In genomic region chr14:22977684-22978486, GRCh38 we compare ENCODE assay signal across 8 cellular contexts. TPM values are rescaled to one million over a fixed set of nuclear protein-coding genes. Genes with fewer than 3 reads are reported as not detected.
DNase-seq lines count a peak whose midpoint lies in the region; TF ChIP-seq lines count a peak whose summit lies in the region.

No MANE protein-coding gene starts in this region.

- H3K36me3 ChIP-seq in skeletal muscle satellite cell (ENCODE audit: insufficient read depth, low read length): peaks cover 43% of the 10 kb centered on the region

- H3K4me3 ChIP-seq in skeletal muscle satellite cell (ENCODE audit: low read length): peak overlapping the region; percentile 90

- peak overlapping the region; percentile 94 for H3K9ac ChIP-seq in skeletal muscle satellite cell (ENCODE audit: low read depth, low read length)

- DNase-seq in H4 (ENCODE audit: low spot score): peak; percentile 81
- DNase-seq in hepatic stellate cell (ENCODE audit: low spot score): peak; percentile 84
- DNase-seq in NCI-H187 treated with DMSO at 0.1 percent for 48 hours (lab: John Stamatoyannopoulos, UW): no peak
- DNase-seq in Kasumi-1 (lab: John Stamatoyannopoulos, UW): no peak
- no peak for DNase-seq in NCI-H2196 (lab: John Stamatoyannopoulos, UW; ENCODE audit: unreplicated experiment)
- DNase-seq in superior temporal gyrus (ENCODE audit: extremely low spot score): no peak

- no peak for TF ChIP-seq CTCF in VCaP (conservative IDR thresholded peaks at IDR 0.05)

- H3K9me3 ChIP-seq in skeletal muscle satellite cell (replicated peaks; ENCODE audit: low read length): no peaks in the 10 kb centered on the region

- peak overlapping the region; percentile 81 for H3K4me2 ChIP-seq in skeletal muscle satellite cell (ENCODE audit: low read length)

- no peaks in the 10 kb centered on the region for H3K27me3 ChIP-seq in skeletal muscle satellite cell (ENCODE audit: control insufficient read depth, insufficient read depth, low read length)

- H3K4me1 ChIP-seq in skeletal muscle satellite cell (ENCODE audit: control insufficient read depth, insufficient read depth, low read length): peaks cover 67% of the 10 kb centered on the region

- H3K27ac ChIP-seq in VCaP: peak overlapping the region; percentile 73

RNA-seq across cellular contexts. Expression of gene AJUBA, which starts 4.5 kb away (rescaled TPM):
- total RNA-seq in H4 (2014; rRNA removed; shearing (Covaris generic)): 24.7 and 25.9 TPM in 2 replicates
- 13.1 and 16.5 TPM in 2 replicates for total RNA-seq in skeletal muscle satellite cell (2012; rRNA removed)

RNA-seq across cellular contexts. Expression of gene HAUS4, which starts 21.0 kb away (rescaled TPM):
- 70.7 and 104 TPM in 2 replicates for total RNA-seq in H4 (2014; rRNA removed; shearing (Covaris generic))
- total RNA-seq in skeletal muscle satellite cell (2012; rRNA removed): 23.8 and 29.7 TPM in 2 replicates

RNA-seq across cellular contexts. Expression of gene C14orf93, which starts 32.1 kb away (rescaled TPM):
- 6.9 and 15.1 TPM in 2 replicates for total RNA-seq in H4 (2014; rRNA removed; shearing (Covaris generic))
- 2.8 and 3.3 TPM in 2 replicates for total RNA-seq in skeletal muscle satellite cell (2012; rRNA removed)

RNA-seq across cellular contexts. Expression of gene PRMT5, which starts 48.7 kb away (rescaled TPM):
- total RNA-seq in H4 (2014; rRNA removed; shearing (Covaris generic)): 60.1 and 76.9 TPM in 2 replicates
- 89.0 and 97.6 TPM in 2 replicates for total RNA-seq in skeletal muscle satellite cell (2012; rRNA removed)

RNA-seq across cellular contexts. Expression of gene PSMB5, which starts 56.8 kb away (rescaled TPM):
- total RNA-seq in H4 (2014; rRNA removed; shearing (Covaris generic)): 444 and 478 TPM in 2 replicates
- total RNA-seq in skeletal muscle satellite cell (2012; rRNA removed): 194 and 215 TPM in 2 replicates

Comparison
In these comparisons a context has a peak if more than half of its experiments do, and no peak if none do; other contexts are left out.
1. DNase-seq: peak in H4 (single experiment) and hepatic stellate cell (single experiment); none in NCI-H187 treated with DMSO at 0.1 percent for 48 hours (single experiment), Kasumi-1 (0 of 2), NCI-H2196 (single experiment) and superior temporal gyrus (single experiment).